8 cellular contexts compared by ENCODE assay signal in the genomic region with DNA sequence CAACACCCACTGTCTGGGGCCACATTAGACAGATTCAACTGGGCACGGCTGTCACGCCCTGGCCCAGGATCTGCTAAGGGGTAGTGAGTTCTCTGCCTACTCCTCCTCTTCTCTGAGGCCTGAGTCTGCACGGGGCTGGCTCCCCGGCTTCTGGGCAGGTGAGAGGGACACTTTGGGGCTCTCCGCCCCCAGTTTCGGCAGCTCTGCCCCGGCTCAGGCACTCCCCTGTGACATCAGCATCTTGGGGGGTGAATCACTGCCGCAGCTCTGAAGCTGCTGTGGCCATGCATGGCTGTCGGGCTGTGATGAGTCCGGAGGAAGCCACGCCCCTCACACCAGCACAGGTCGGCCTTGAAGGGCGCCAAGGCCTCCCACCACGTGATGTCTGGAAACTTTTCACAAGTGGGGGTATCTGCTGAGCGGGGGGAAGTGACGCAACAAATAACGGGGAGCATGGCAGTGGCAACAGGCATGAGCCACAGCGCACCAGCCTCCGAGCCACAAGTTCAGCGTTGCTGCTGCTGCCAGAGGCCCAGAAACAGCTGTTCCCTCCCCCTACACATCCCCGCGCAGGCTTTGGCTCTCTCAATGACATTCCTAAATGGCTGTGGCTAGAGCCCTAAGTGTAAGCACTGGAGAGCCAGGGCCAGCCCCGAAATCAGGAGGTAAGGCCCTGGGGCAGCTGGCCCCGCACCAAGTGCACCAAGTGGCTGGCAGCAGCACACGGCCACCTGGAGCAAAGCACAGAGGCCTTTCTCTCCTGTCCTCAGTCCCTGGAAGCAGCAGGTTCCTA. TPM values are rescaled to one million over a fixed set of nuclear protein-coding genes. Genes with fewer than 3 reads are reported as not detected.
DNase-seq lines count a peak whose midpoint lies in the region; ATAC-seq and TF ChIP-seq lines count a peak whose summit lies in the region.

No MANE protein-coding gene starts in this region.

- ATAC-seq in HG02623 (IDR thresholded peaks at IDR 0.05; ENCODE audit: unreplicated experiment) = peak; percentile 53
- peak; percentile 80 to 89 (median 85) for ATAC-seq in T-cell (replicated peaks in 1 of 4)
- no peak for ATAC-seq in HG03457 (IDR thresholded peaks at IDR 0.05; ENCODE audit: unreplicated experiment)

- peak overlapping the region; percentile 89 to 92 for H3K27ac Mint-ChIP-seq in T-cell

- H3K4me1 ChIP-seq in adipocyte (ENCODE audit: control insufficient read depth, insufficient read depth, low read length) = peaks cover 67% of the 10 kb centered on the region
- peaks cover 8 to 39% of the 10 kb centered on the region in 2 donors for H3K4me1 ChIP-seq in uterus

- peaks cover 11% of the 10 kb centered on the region for H3K36me3 Mint-ChIP-seq in T-cell

- H3K4me3 ChIP-seq in adipocyte (ENCODE audit: low read length) (peak overlapping the region; percentile 69), uterus (peak overlapping the region; percentile 19 to 26)

- peak overlapping the region; percentile 96 to 97 for H3K27ac ChIP-seq in uterus

- H3K27me3 Mint-ChIP-seq in T-cell = no peaks in the 10 kb centered on the region

- TF ChIP-seq CTCF in GM10248 (IDR thresholded peaks at IDR 0.05; ENCODE audit: control extremely low read depth, extremely low read depth, low read depth, missing control alignments) = no peak
- TF ChIP-seq CTCF in uterus (IDR thresholded peaks at IDR 0.05) = no peak

- H3K4me1 Mint-ChIP-seq in T-cell = peaks cover 55 to 75% (median 67%) of the 10 kb centered on the region in 3 donors

- CTCF ChIA-PET in GM10248 (lab: Yijun Ruan, JAX) (interaction anchor here (0.9 to 3.0 kb wide), 5 partner anchors 9 to 45 kb away, joined by 3 to 9 read pairs (median 8); partner anchors contain the start of gene ZBTB17), T-cell (lab: Charles Lee) (interaction anchor here in 1 of 2 donors (1.1 to 1.2 kb wide), 2 partner anchors 26 to 33 kb away, joined by 3 to 4 read pairs; partner anchors contain the start of gene ZBTB17)

- H3K9me3 Mint-ChIP-seq in T-cell = no peaks in the 10 kb centered on the region

- TF ChIP-seq POLR2A in uterus (IDR thresholded peaks at IDR 0.05) = peak; percentile 51 to 59

- H3K27me3 ChIP-seq in adipocyte (replicated peaks; ENCODE audit: control insufficient read depth, insufficient read depth, low read length) = no peaks in the 10 kb centered on the region
- no peaks in the 10 kb centered on the region for H3K27me3 ChIP-seq in uterus

- DNase-seq in GM10248 (ENCODE audit: extremely low spot score) = peak; percentile 92
- DNase-seq in T-cell = peak; percentile 37 to 91 (median 82)
- DNase-seq in adipocyte (ENCODE audit: low read depth) = peak; percentile 91
- peak; percentile 91 for DNase-seq in cardiac septum (ENCODE audit: low spot score)
- peak; percentile 95 for DNase-seq in renal cortical epithelial cell (ENCODE audit: low read depth)
- DNase-seq in uterus = peak; percentile 94 to 97

- peak overlapping the region; percentile 86 for H3K9ac ChIP-seq in adipocyte (ENCODE audit: low read length)

- H3K4me3 Mint-ChIP-seq in T-cell = peak overlapping the region; percentile 59 to 69 (median 68)

- POLR2A ChIA-PET in GM10248 (lab: Yijun Ruan, JAX) = interaction anchor here (0.7 to 1.0 kb wide), 2 partner anchors 17 to 26 kb away, joined by 3 to 6 read pairs; partner anchors contain the start of gene ZBTB17
- POLR2A ChIA-PET in T-cell (lab: Charles Lee) = no interaction called here

- intact Hi-C loops in cardiac septum (cut with DNase I) (loop anchor here (5.0 kb wide), 2 partner anchors 62 to 102 kb away; partner anchors contain the start of gene SPEN), uterus (cut with DNase I; ENCODE audit: low total_unique reads) (no loop called here)

- H3K9me3 ChIP-seq in adipocyte (ENCODE audit: control insufficient read depth, low read length) = no peaks in the 10 kb centered on the region
- H3K9me3 ChIP-seq in uterus = no peaks in the 10 kb centered on the region

- H3K36me3 ChIP-seq in adipocyte (ENCODE audit: control insufficient read depth, insufficient read depth, low read length, severe bottlenecking) (peaks cover 32% of the 10 kb centered on the region), uterus (no peaks in the 10 kb centered on the region)

RNA-seq across cellular contexts. Expression of gene ZBTB17, which starts 26.3 kb away (rescaled TPM):
- total RNA-seq in T-cell (10 to 100 TPM; 66.6 to 82.6 (median 78.3) TPM), cardiac septum (24.9 TPM), renal cortical epithelial cell (30.4 and 31.9 TPM in 2 replicates), uterus (100 to 1,000 TPM in 1 of 4 donors, 10 to 100 TPM in 3; 21.3 to 120 (median 70.0) TPM)

RNA-seq across cellular contexts. Expression of gene SRARP, which starts 54.4 kb away (rescaled TPM):
- total RNA-seq in T-cell (not detected), cardiac septum (not detected), renal cortical epithelial cell (not detected in 2 replicates), uterus (not detected)
